Comparison of ENCODE assay signal across 17 cellular contexts in the genomic region with DNA sequence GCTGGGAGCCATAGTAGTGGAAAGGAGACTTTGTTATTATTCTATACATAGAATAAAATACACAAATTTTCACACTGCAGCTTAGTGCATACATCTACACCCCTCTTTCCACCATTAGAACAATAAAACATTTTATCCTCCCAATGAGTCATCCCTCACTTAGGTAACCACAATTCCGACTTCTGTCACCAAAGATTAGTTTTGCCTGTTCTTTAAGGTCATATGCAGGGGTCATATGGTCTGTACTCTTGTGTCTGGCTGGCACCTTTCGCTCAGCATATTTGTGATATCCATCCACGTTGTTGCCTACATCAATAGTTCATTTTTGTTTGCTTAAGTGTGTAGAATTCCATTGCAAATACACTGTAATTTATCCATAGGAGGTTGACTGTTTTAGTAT. TPM values are rescaled to one million over a fixed set of nuclear protein-coding genes. Genes with fewer than 3 reads are reported as not detected.
DNase-seq lines count a peak whose midpoint lies in the region; ATAC-seq and TF ChIP-seq lines count a peak whose summit lies in the region.
"Had no signal": no experiment of that assay in that cellular context is flagged by ENCODE, and none has a peak within 500 bp of the region (broad histone marks: within the 10 kb centered on the region; RNA-seq: fewer than 3 reads in every experiment).

No MANE protein-coding gene starts in this region.

- no peak for TF ChIP-seq RAD21 in HCT116 (IDR thresholded peaks at IDR 0.05; ENCODE audit: low read depth)

- H3K27me3 ChIP-seq in HCT116 (ENCODE audit: insufficient read depth, low read length) (no peaks in the 10 kb centered on the region), adipocyte (replicated peaks; ENCODE audit: control insufficient read depth, insufficient read depth, low read length) (peaks cover 14% of the 10 kb centered on the region), tibial artery (no peaks in the 10 kb centered on the region)
- H3K27me3 ChIP-seq: thyroid gland had no signal

- RAD21 ChIA-PET in HCT116 (lab: Charles Lee; ENCODE audit: low non-redundant PET in 1 of 2, low total read pairs in 2 of 2, uncharacterized antibody in 2 of 2, unreplicated experiment in 2 of 2), result no interaction called here

- H3K36me3 ChIP-seq in HCT116 (ENCODE audit: control insufficient read depth in 1 of 2, insufficient read depth in 2 of 2, low read length in 2 of 2), result no peaks in the 10 kb centered on the region
- H3K36me3 ChIP-seq in adipocyte (ENCODE audit: control insufficient read depth, insufficient read depth, low read length, severe bottlenecking), result no peaks in the 10 kb centered on the region
- no peaks in the 10 kb centered on the region for H3K36me3 ChIP-seq in tibial artery
- H3K36me3 ChIP-seq: thyroid gland had no signal

- no peak overlapping the region for H2AFZ ChIP-seq in HCT116 (ENCODE audit: low read depth, low read length, poor library complexity, severe bottlenecking)

- DNase-seq in HCT116 (ENCODE audit: low read depth, low spot score), result no peak
- DNase-seq in OCI-M1 (lab: John Stamatoyannopoulos, UW), result peak; percentile 75
- DNase-seq in adipocyte (ENCODE audit: low read depth), result peak; percentile 21
- DNase-seq in neural crest cell (ENCODE audit: low read depth, low spot score), result no peak
- no peak for DNase-seq in SHP77 treated with DMSO at 0.1 percent for 48 hours (lab: John Stamatoyannopoulos, UW)
- no peak for DNase-seq in tibial artery
- no peak for DNase-seq in immature natural killer cell
- DNase-seq: activated CD4-positive, alpha-beta T cell treated with anti-CD3 and anti-CD28 coated beads, Interleukin-2, amount 50 U/mL, for 48 hours; activated T-cell treated with anti-CD3 and anti-CD28 coated beads, Interleukin-2, amount 50 U/mL, for 72 hours; DMS79; kidney; midbrain; NCI-H1048; NCI-H526 treated with DMSO at 0.1 percent for 48 hours; small intestine had no signal

- no peak overlapping the region for H3K27ac Mint-ChIP-seq in neural crest cell (ENCODE audit: unreplicated experiment)
- peak overlapping the region in 1 of 6 donors; percentile 64 for H3K27ac Mint-ChIP-seq in immature natural killer cell
- H3K27ac Mint-ChIP-seq: activated T-cell treated with anti-CD3 and anti-CD28 coated beads, Interleukin-2, amount 50 U/mL, for 72 hours had no signal

- intact Hi-C loops in HCT116 (cut with micrococcal nuclease) (loop anchor here (10.0 kb wide), 1 partner anchor 366 kb away; no protein-coding TSS in a partner anchor), tibial artery (cut with DNase I; ENCODE audit: low total_unique reads) (loop anchor here (10.0 kb wide), 1 partner anchor 204 kb away; no protein-coding TSS in a partner anchor)

- H3K4me3 Mint-ChIP-seq in neural crest cell, result peak overlapping the region; percentile 92
- H3K4me3 Mint-ChIP-seq in immature natural killer cell, result peak overlapping the region in 2 of 5 donors; percentile 33 to 74
- H3K4me3 Mint-ChIP-seq: activated T-cell treated with anti-CD3 and anti-CD28 coated beads, Interleukin-2, amount 50 U/mL, for 72 hours had no signal

- no peaks in the 10 kb centered on the region for H3K9me3 Mint-ChIP-seq in neural crest cell
- H3K9me3 Mint-ChIP-seq in immature natural killer cell, result no peaks in the 10 kb centered on the region
- H3K9me3 Mint-ChIP-seq: activated T-cell treated with anti-CD3 and anti-CD28 coated beads, Interleukin-2, amount 50 U/mL, for 72 hours had no signal

- H3K9me2 ChIP-seq in HCT116 (ENCODE audit: insufficient read depth), result no peaks in the 10 kb centered on the region

- peak overlapping the region; percentile 14; the same call in 1 of the 2 replicates for H3K4me2 ChIP-seq in HCT116 (ENCODE audit: low read length)

- no peak overlapping the region for H3K9ac ChIP-seq in HCT116 (ENCODE audit: low read length)
- H3K9ac ChIP-seq in adipocyte (ENCODE audit: low read length), result no peak overlapping the region

- H3K4me1 Mint-ChIP-seq in neural crest cell (peaks cover 37% of the 10 kb centered on the region), immature natural killer cell (peaks cover 27 to 31% of the 10 kb centered on the region in 2 donors)

- H3K27ac ChIP-seq in HCT116 (ENCODE audit: low read depth, low read length), result no peak overlapping the region
- H3K27ac ChIP-seq in tibial artery, result no peak overlapping the region
- H3K27ac ChIP-seq: thyroid gland had no signal

- peaks cover 28% of the 10 kb centered on the region for H3K79me2 ChIP-seq in HCT116 (ENCODE audit: insufficient read depth, low read length)

- H3K4me3 ChIP-seq in HCT116 (replicated peaks in 1 of 2; ENCODE audit: low read depth in 1 of 2, low read length in 2 of 2), result no peak overlapping the region
- H3K4me3 ChIP-seq in adipocyte (ENCODE audit: low read length), result no peak overlapping the region
- H3K4me3 ChIP-seq in tibial artery, result no peak overlapping the region
- H3K4me3 ChIP-seq: thyroid gland had no signal

- CTCF ChIA-PET in HCT116 (lab: Charles Lee), result interaction anchor here (1.0 kb wide), 1 partner anchor 207 kb away, joined by 3 read pairs; no protein-coding TSS in a partner anchor

- H3K27me3 Mint-ChIP-seq in neural crest cell (ENCODE audit: low read depth) (peaks cover 57% of the 10 kb centered on the region), immature natural killer cell (ENCODE audit: low read depth in 3 of 3) (peaks cover 7 to 30% (median 21%) of the 10 kb centered on the region in 3 donors)

- POLR2A ChIA-PET in HCT116 (lab: Charles Lee), result no interaction called here

- peaks cover 8% of the 10 kb centered on the region; the same call in 1 of the 2 replicates for H4K20me1 ChIP-seq in HCT116 (ENCODE audit: insufficient read depth)

- TF ChIP-seq CTCF in HCT116 (IDR thresholded peaks at IDR 0.05 in 2 of 3, conservative IDR thresholded peaks at IDR 0.05 in 1 of 3; ENCODE audit: borderline replicate concordance in 1 of 3, insufficient read depth in 1 of 3, low read depth in 2 of 3, low read length in 2 of 3), result no peak
- no peak for TF ChIP-seq CTCF in neural crest cell (conservative IDR thresholded peaks at IDR 0.05)
- no peak for TF ChIP-seq CTCF in tibial artery (IDR thresholded peaks at IDR 0.05)

- ATAC-seq in HCT116, result no peak
- no peak for ATAC-seq in esophagus mucosa
- ATAC-seq: activated T-cell treated with anti-CD3 and anti-CD28 coated beads, Interleukin-2, amount 50 U/mL, for 72 hours had no signal

- H3K4me1 ChIP-seq in HCT116 (ENCODE audit: control insufficient read depth in 1 of 2, insufficient read depth in 2 of 2, low read length in 2 of 2), result peaks cover 12 to 33% of the 10 kb centered on the region in 2 experiments
- H3K4me1 ChIP-seq in adipocyte (ENCODE audit: control insufficient read depth, insufficient read depth, low read length), result peaks cover 18% of the 10 kb centered on the region
- H3K4me1 ChIP-seq in tibial artery, result peaks cover 0 to 25% (median 4%) of the 10 kb centered on the region in 4 donors

- no peaks in the 10 kb centered on the region for H3K36me3 Mint-ChIP-seq in neural crest cell (ENCODE audit: low read depth)
- H3K36me3 Mint-ChIP-seq in immature natural killer cell, result no peaks in the 10 kb centered on the region

- H3K9me3 ChIP-seq in HCT116 (ENCODE audit: control insufficient read depth in 1 of 2, insufficient read depth in 1 of 2, low read depth in 1 of 2, low read length in 2 of 2) (no peaks in the 10 kb centered on the region), adipocyte (ENCODE audit: control insufficient read depth, low read length) (no peaks in the 10 kb centered on the region), tibial artery (no peaks in the 10 kb centered on the region)
- H3K9me3 ChIP-seq: thyroid gland had no signal

- TF ChIP-seq POLR2A in HCT116 (IDR thresholded peaks at IDR 0.05; ENCODE audit: borderline replicate concordance, extremely low read depth, insufficient read depth, insufficient read length), result no peak

- no TSS peak for BruUV-seq in HCT116 (replicated peaks; lab: Mats Ljungman, UMichigan)

TF ChIP-seq in HCT116, 20 proteins besides CTCF, POLR2A, EP300 and RAD21:
- TF ChIP-seq JUND (IDR thresholded peaks at IDR 0.05) (0 out of 2 replicates have a peak, but pooled peaks have one; percentile 26), ZBTB33 (IDR thresholded peaks at IDR 0.05; ENCODE audit: extremely low read depth, insufficient replicate concordance, low read length) (no peak), FOSL1 (IDR thresholded peaks at IDR 0.05; ENCODE audit: low read depth) (peak; percentile 23; the same call in 1 of the 2 replicates), POLR2AphosphoS5 (IDR thresholded peaks at IDR 0.05; ENCODE audit: low read depth, low read length) (no peak)

RNA-seq across cellular contexts. Expression of gene RYBP, which starts 2.4 kb away (rescaled TPM):
- total RNA-seq in HCT116 (2021; ENCODE audit: unreplicated experiment) (14.0 TPM), neural crest cell (12.6 and 13.3 TPM in 2 replicates), esophagus mucosa (9.1 TPM)
- 5.4 and 6.7 TPM in 2 replicates for polyA plus RNA-seq in HCT116 (2012)
- polyA plus RNA-seq in immature natural killer cell, result 1 to 10 TPM; 1.6 to 2.2 (median 1.8) TPM

Comparison
In these comparisons a context has a peak if more than half of its experiments do, and no peak if none do; other contexts are left out.
1. DNase-seq: peak in OCI-M1 (single experiment) and adipocyte (single experiment); none in HCT116 (single experiment), neural crest cell (single experiment), SHP77 treated with DMSO at 0.1 percent for 48 hours (single experiment), tibial artery (0 of 2) and immature natural killer cell (0 of 3).